In genomic region chr11:121412000-121412587, GRCh38 we compare ENCODE assay signal across 17 cellular contexts. TPM values are rescaled to one million over a fixed set of nuclear protein-coding genes. Genes with fewer than 3 reads are reported as not detected.
A peak's percentile ranks its signal among the peaks of the same experiment; 100 is the strongest.
DNase-seq lines count a peak whose midpoint lies in the region; ATAC-seq and TF ChIP-seq lines count a peak whose summit lies in the region.
"Had no signal": no experiment of that assay in that cellular context is flagged by ENCODE, and none has a peak within 500 bp of the region (broad histone marks: within the 10 kb centered on the region; RNA-seq: fewer than 3 reads in every experiment).

No MANE protein-coding gene starts in this region.

- H3K27me3 Mint-ChIP-seq in activated T-cell treated with anti-CD3 and anti-CD28 coated beads, Interleukin-2, amount 50 U/mL, for 24 hours, result no peaks in the 10 kb centered on the region
- no peaks in the 10 kb centered on the region for H3K27me3 Mint-ChIP-seq in activated B cell treated with CpG ODN at 0.5 μM for 24 hours

- POLR2A ChIA-PET in activated B cell treated with CpG ODN at 0.5 μM for 24 hours (lab: Charles Lee), result no interaction called here

- TF ChIP-seq CTCF in activated B cell treated with CpG ODN at 0.5 μM for 24 hours (IDR thresholded peaks at IDR 0.05) (no peak), left lung (IDR thresholded peaks at IDR 0.05) (no peak)

- no peaks in the 10 kb centered on the region for H3K9me3 Mint-ChIP-seq in activated T-cell treated with anti-CD3 and anti-CD28 coated beads, Interleukin-2, amount 50 U/mL, for 24 hours
- H3K9me3 Mint-ChIP-seq in activated B cell treated with CpG ODN at 0.5 μM for 24 hours, result no peaks in the 10 kb centered on the region

- H3K4me1 ChIP-seq in left lung, result peaks cover 9 to 31% of the 10 kb centered on the region in 2 donors

- peak overlapping the region; percentile 4 for H3K27ac Mint-ChIP-seq in activated T-cell treated with anti-CD3 and anti-CD28 coated beads, Interleukin-2, amount 50 U/mL, for 24 hours
- peak overlapping the region; percentile 73 for H3K27ac Mint-ChIP-seq in activated B cell treated with CpG ODN at 0.5 μM for 24 hours

- CTCF ChIA-PET in activated B cell treated with CpG ODN at 0.5 μM for 24 hours (lab: Charles Lee), result no interaction called here

- ATAC-seq in activated B cell treated with CpG ODN at 0.5 μM for 24 hours (ENCODE audit: low read depth) (no peak), left lung (peak; percentile 46), HG02884 (IDR thresholded peaks at IDR 0.05; ENCODE audit: unreplicated experiment) (no peak), GM21367 (IDR thresholded peaks at IDR 0.05; ENCODE audit: unreplicated experiment) (no peak)

- H3K27me3 ChIP-seq in left lung, result no peaks in the 10 kb centered on the region
- H3K27me3 ChIP-seq: BLaER1 had no signal

- H3K27ac ChIP-seq in left lung, result no peak overlapping the region
- H3K27ac ChIP-seq: BLaER1 had no signal

- H3K36me3 Mint-ChIP-seq in activated T-cell treated with anti-CD3 and anti-CD28 coated beads, Interleukin-2, amount 50 U/mL, for 24 hours (ENCODE audit: low read depth), result no peaks in the 10 kb centered on the region
- no peaks in the 10 kb centered on the region for H3K36me3 Mint-ChIP-seq in activated B cell treated with CpG ODN at 0.5 μM for 24 hours (ENCODE audit: low read depth)

- no peak overlapping the region for H3K4me3 ChIP-seq in left lung
- H3K4me3 ChIP-seq: BLaER1 had no signal

- no peak for DNase-seq in activated T-cell treated with anti-CD3 and anti-CD28 coated beads, Interleukin-2, amount 50 U/mL, for 24 hours
- DNase-seq in activated T-cell treated with anti-CD3 and anti-CD28 coated beads, Interleukin-2, amount 50 U/mL, for 48 hours, result no peak
- DNase-seq in activated B cell treated with CpG ODN at 0.5 μM for 24 hours, result no peak
- DNase-seq in left lung, result no peak
- DNase-seq in NOMO-1 (lab: John Stamatoyannopoulos, UW; ENCODE audit: unreplicated experiment in 2 of 2), result no peak
- no peak for DNase-seq in COLO829 (ENCODE audit: low spot score)
- DNase-seq: COR-L47, DMS153, H7, KG1, NCI-H1417, NCI-H1930, NCI-H526 treated with DMSO at 0.1 percent for 48 hours, SHP77 had no signal

- peaks cover 56% of the 10 kb centered on the region for H3K4me1 Mint-ChIP-seq in activated T-cell treated with anti-CD3 and anti-CD28 coated beads, Interleukin-2, amount 50 U/mL, for 24 hours (ENCODE audit: low read depth)
- peaks cover 7% of the 10 kb centered on the region for H3K4me1 Mint-ChIP-seq in activated B cell treated with CpG ODN at 0.5 μM for 24 hours

- no peaks in the 10 kb centered on the region for H3K36me3 ChIP-seq in left lung
- H3K36me3 ChIP-seq: BLaER1 had no signal

- H3K4me3 Mint-ChIP-seq in activated T-cell treated with anti-CD3 and anti-CD28 coated beads, Interleukin-2, amount 50 U/mL, for 24 hours, result no peak overlapping the region
- no peak overlapping the region for H3K4me3 Mint-ChIP-seq in activated B cell treated with CpG ODN at 0.5 μM for 24 hours

- H3K9me3 ChIP-seq in left lung, result no peaks in the 10 kb centered on the region
- H3K9me3 ChIP-seq: BLaER1 had no signal

- intact Hi-C loops in activated B cell treated with CpG ODN at 0.5 μM for 24 hours (cut with micrococcal nuclease) (loop anchor here (1.0 kb wide), 1 partner anchor 9 kb away; no protein-coding TSS in a partner anchor), left lung (cut with DNase I) (no loop called here)

RNA-seq across cellular contexts. Expression of gene SORL1, which starts 40.0 kb away (rescaled TPM):
- total RNA-seq in activated B cell treated with CpG ODN at 0.5 μM for 24 hours (159 and 180 TPM in 2 replicates), left lung (100 to 1,000 TPM in 1 of 2 donors, 10 to 100 TPM in 1; 44.9 to 114 TPM)
